13 cellular contexts compared by ENCODE assay signal in genomic region chr20:10563935-10564492, GRCh38.
"Had no signal": no experiment of that assay in that cellular context is flagged by ENCODE, and none has a peak within 500 bp of the region (broad histone marks: within the 10 kb centered on the region; RNA-seq: fewer than 3 reads in every experiment).

No MANE protein-coding gene starts in this region.

- H3K27ac Mint-ChIP-seq: activated T-helper 1 cell treated with anti-CD3 and anti-CD28 coated beads, Interleukin-12 subunit alpha, Interleukin-12 subunit beta, Interleukin-2, Interleukin-4 antibody, amounts not matched to agents 30 ng/mL and 10 ng/mL and 1 ng/mL, durations not matched to agents 14 hours and 24 hours and 36 hours; nephron; type B pancreatic cell had no signal

- H3K27ac ChIP-seq: cardiac muscle cell, epithelial cell of prostate had no signal

- H3K36me3 ChIP-seq: cardiac muscle cell, suprapubic skin had no signal

- H3K9me3 ChIP-seq: suprapubic skin had no signal

- H3K4me3 ChIP-seq: cardiac muscle cell, suprapubic skin had no signal

- DNase-seq: activated naive CD4-positive, alpha-beta T cell; foreskin melanocyte; mesendoderm; nucleus accumbens; posterior cingulate gyrus; stimulated activated CD4-positive, alpha-beta T cell treated with anti-CD3 and anti-CD28 coated beads, Interleukin-2, amount 100 ng/mL, for 48 hours; stimulated activated naive CD4-positive, alpha-beta T cell had no signal

- H3K4me3 Mint-ChIP-seq: activated T-helper 1 cell treated with anti-CD3 and anti-CD28 coated beads, Interleukin-12 subunit alpha, Interleukin-12 subunit beta, Interleukin-2, Interleukin-4 antibody, amounts not matched to agents 30 ng/mL and 10 ng/mL and 1 ng/mL, durations not matched to agents 14 hours and 24 hours and 36 hours; nephron; type B pancreatic cell had no signal

- H3K27me3 ChIP-seq: cardiac muscle cell, suprapubic skin had no signal

- H3K27me3 Mint-ChIP-seq: type B pancreatic cell had no signal
